In the genomic region with DNA sequence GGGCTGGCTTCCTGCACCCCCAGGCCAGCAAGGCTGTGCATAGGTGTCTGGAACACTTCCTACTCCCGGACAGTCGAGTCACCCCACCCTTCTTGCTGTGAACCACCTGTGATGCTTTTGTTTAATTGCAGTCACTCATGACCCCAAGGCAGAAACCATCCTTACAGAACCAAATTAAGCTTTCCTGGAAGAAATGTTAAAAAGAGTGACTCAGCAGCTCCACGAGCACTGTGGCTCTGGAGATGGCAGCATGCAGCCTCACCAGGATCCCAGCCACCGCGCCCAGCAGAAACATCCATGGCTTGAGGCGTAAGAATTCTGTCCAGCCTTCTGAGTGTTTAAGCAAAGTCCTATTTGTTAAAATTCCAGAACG, we compare ENCODE assay signal across 14 cellular contexts. TPM values are rescaled to one million over a fixed set of nuclear protein-coding genes. Genes with fewer than 3 reads are reported as not detected.
DNase-seq lines count a peak whose midpoint lies in the region; ATAC-seq, FAIRE-seq and TF ChIP-seq lines count a peak whose summit lies in the region.
"Had no signal": no experiment of that assay in that cellular context is flagged by ENCODE, and none has a peak within 500 bp of the region (broad histone marks: within the 10 kb centered on the region; RNA-seq: fewer than 3 reads in every experiment).

No MANE protein-coding gene starts in this region.

- H3K9me3 Mint-ChIP-seq in CD8-positive, alpha-beta T cell = no peaks in the 10 kb centered on the region
- H3K9me3 Mint-ChIP-seq in progenitor cell of endocrine pancreas (ENCODE audit: low read depth) = no peaks in the 10 kb centered on the region

- H3K27me3 ChIP-seq in CD8-positive, alpha-beta T cell (ENCODE audit: insufficient read depth, low read length) = no peaks in the 10 kb centered on the region
- H3K27me3 ChIP-seq in K562 (ENCODE audit: control insufficient read depth in 2 of 2, insufficient read depth in 2 of 2, low read length in 2 of 2) = no peaks in the 10 kb centered on the region
- H3K27me3 ChIP-seq: heart left ventricle had no signal

- H3K4me3 Mint-ChIP-seq in CD8-positive, alpha-beta T cell = peak overlapping the region; percentile 18
- H3K4me3 Mint-ChIP-seq in progenitor cell of endocrine pancreas (ENCODE audit: low read depth) = no peak overlapping the region

- peak overlapping the region; percentile 62 for H3K27ac Mint-ChIP-seq in CD8-positive, alpha-beta T cell
- no peak overlapping the region for H3K27ac Mint-ChIP-seq in progenitor cell of endocrine pancreas

- TF ChIP-seq EP300 in K562 (IDR thresholded peaks at IDR 0.05; ENCODE audit: low read length) = no peak

- no peaks in the 10 kb centered on the region for H3K9me3 ChIP-seq in CD8-positive, alpha-beta T cell (ENCODE audit: low read length)
- no peaks in the 10 kb centered on the region for H3K9me3 ChIP-seq in K562 (replicated peaks; ENCODE audit: control insufficient read depth, insufficient read depth, low read depth, low read length)
- H3K9me3 ChIP-seq: heart left ventricle had no signal

- no peak for TF ChIP-seq RAD21 in K562 (CRISPR knock-in tag; conservative IDR thresholded peaks at IDR 0.05 in 1 of 2, IDR thresholded peaks at IDR 0.05 in 1 of 2)

- no peak overlapping the region for H3K4me3 ChIP-seq in CD8-positive, alpha-beta T cell (ENCODE audit: low read depth, low read length)
- no peak overlapping the region for H3K4me3 ChIP-seq in K562
- H3K4me3 ChIP-seq: coronary artery, heart left ventricle had no signal

- peaks cover 10% of the 10 kb centered on the region for H3K9me1 ChIP-seq in K562 (ENCODE audit: control insufficient read depth, insufficient read depth, low read length)

- H3K79me2 ChIP-seq in K562 (ENCODE audit: control insufficient read depth, insufficient read depth, low read length) = peaks cover 9% of the 10 kb centered on the region; the same call in 2 of the 3 replicates

- H3K36me3 ChIP-seq in CD8-positive, alpha-beta T cell (ENCODE audit: insufficient read depth, low read length) = peaks cover 21% of the 10 kb centered on the region
- H3K36me3 ChIP-seq in K562 (ENCODE audit: control insufficient read depth, insufficient read depth, low read length) = peaks cover 82% of the 10 kb centered on the region

- 83% methylated on average over 7 of the region's 7 CpGs for WGBS in K562 (ENCODE audit: insufficient coverage, low coverage, missing lambda C conversion rate)

- no peak overlapping the region for H3K4me2 ChIP-seq in K562 (ENCODE audit: insufficient read depth, low read length)

- ATAC-seq in CD8-positive, alpha-beta T cell = no peak
- ATAC-seq in K562 = no peak
- ATAC-seq in HG03159 (IDR thresholded peaks at IDR 0.05; ENCODE audit: unreplicated experiment) = no peak
- ATAC-seq: heart left ventricle had no signal

- BruUV-seq in K562 (replicated peaks; lab: Mats Ljungman, UMichigan) = no TSS peak

- no peak for DNase-seq in CD8-positive, alpha-beta T cell
- peak; percentile 23 for DNase-seq in HT1080 (ENCODE audit: low read depth)
- DNase-seq in K562 (ENCODE audit: extremely low read depth in 1 of 4, low spot score in 3 of 4) = no peak
- DNase-seq in myocyte (ENCODE audit: low read depth) = peak; percentile 66
- DNase-seq in progenitor cell of endocrine pancreas (ENCODE audit: low spot score, unreplicated experiment) = no peak
- no peak for DNase-seq in NCI-H1092 treated with DMSO at 0.1 percent for 48 hours (lab: John Stamatoyannopoulos, UW)
- DNase-seq: activated gamma-delta T cell, GF-D8, NCI-H2029 treated with DMSO at 0.1 percent for 48 hours had no signal

- H2AFZ ChIP-seq in K562 (ENCODE audit: low read depth, low read length) = no peak overlapping the region

- H3K27me3 Mint-ChIP-seq in CD8-positive, alpha-beta T cell (ENCODE audit: low read depth) = no peaks in the 10 kb centered on the region
- H3K27me3 Mint-ChIP-seq in progenitor cell of endocrine pancreas = no peaks in the 10 kb centered on the region

- intact Hi-C loops in CD8-positive, alpha-beta T cell (cut with DNase I, micrococcal nuclease) = loop anchor here (5.0 to 10.0 kb wide), 2 partner anchors 123 to 321 kb away; a partner anchor contains a TSS
- intact Hi-C loops in K562 (cut with micrococcal nuclease) = loop anchor here (5.0 kb wide), 1 partner anchor 313 kb away; no protein-coding TSS in a partner anchor

- H3K27ac ChIP-seq in CD8-positive, alpha-beta T cell (ENCODE audit: low read depth, low read length) = no peak overlapping the region
- no peak overlapping the region; the same call in 2 of the 3 replicates for H3K27ac ChIP-seq in K562 (ENCODE audit: extremely low read depth, low read depth, low read length)
- H3K27ac ChIP-seq: coronary artery, HL-60 had no signal

- FAIRE-seq in K562 (lab: Jason Lieb, UNC) = no peak

- H3K4me1 Mint-ChIP-seq in CD8-positive, alpha-beta T cell (ENCODE audit: low read depth) = peaks cover 75% of the 10 kb centered on the region
- H3K4me1 Mint-ChIP-seq in progenitor cell of endocrine pancreas (ENCODE audit: low read depth) = peaks cover 3% of the 10 kb centered on the region

- POLR2A ChIA-PET in CD8-positive, alpha-beta T cell (lab: Charles Lee) = interaction anchor here (0.9 to 1.6 kb wide), 5 partner anchors 9 to 106 kb away, joined by 3 to 9 read pairs (median 4); no protein-coding TSS in a partner anchor
- POLR2A ChIA-PET in K562 (lab: Yijun Ruan, JAX) = interaction anchor here (1.0 kb wide), 2 partner anchors 19 to 197 kb away, joined by 3 read pairs; no protein-coding TSS in a partner anchor

- peaks cover 35% of the 10 kb centered on the region for H3K36me3 Mint-ChIP-seq in CD8-positive, alpha-beta T cell
- H3K36me3 Mint-ChIP-seq in progenitor cell of endocrine pancreas (ENCODE audit: insufficient read depth) = peaks cover 14% of the 10 kb centered on the region

- no peak for TF ChIP-seq POLR2A in K562 (conservative IDR thresholded peaks at IDR 0.05)

- H4K20me1 ChIP-seq in K562 (replicated peaks; ENCODE audit: control insufficient read depth, insufficient read depth, low read length) = peaks cover 14% of the 10 kb centered on the region; the same call in 1 of the 2 replicates

- peaks cover 69% of the 10 kb centered on the region for H3K4me1 ChIP-seq in CD8-positive, alpha-beta T cell (ENCODE audit: insufficient read depth, low read length)
- peaks cover 5 to 20% of the 10 kb centered on the region in 2 experiments for H3K4me1 ChIP-seq in K562 (replicated peaks in 1 of 2; ENCODE audit: control insufficient read depth in 2 of 2, insufficient read depth in 2 of 2, low read length in 2 of 2)

- CTCF ChIA-PET in CD8-positive, alpha-beta T cell (lab: Charles Lee) = interaction anchor here (1.1 to 12.5 kb wide), 6 partner anchors 11 to 187 kb away, joined by 3 to 264 read pairs (median 8); a partner anchor contains a TSS
- CTCF ChIA-PET in K562 (lab: Yijun Ruan, JAX; ENCODE audit: low intra/inter-chr PET ratio) = interaction anchor here (2.3 kb wide), 1 partner anchor 183 kb away, joined by 25 read pairs; a partner anchor contains a TSS

- peak overlapping the region in 1 of 2 experiments; percentile 11; a peak in 2 of 4 replicates for H3K9ac ChIP-seq in K562 (ENCODE audit: insufficient read depth in 1 of 2, low read depth in 2 of 2, low read length in 2 of 2)

- in situ Hi-C loops in K562 (cut with MboI) = loop anchor here (5.0 to 10.0 kb wide), 2 partner anchors 171 to 753 kb away; no protein-coding TSS in a partner anchor

- no peak for TF ChIP-seq CTCF in CD8-positive, alpha-beta T cell (IDR thresholded peaks at IDR 0.05)
- no peak for TF ChIP-seq CTCF in K562 (IDR thresholded peaks at IDR 0.05 in 2 of 3, conservative IDR thresholded peaks at IDR 0.05 in 1 of 3; ENCODE audit: insufficient read depth in 2 of 3, low read depth in 1 of 3, low read length in 3 of 3)
- TF ChIP-seq CTCF in progenitor cell of endocrine pancreas (IDR thresholded peaks at IDR 0.05; ENCODE audit: unreplicated experiment) = no peak

RNA-seq across cellular contexts. Expression of a gene that starts 28.8 kb away (rescaled TPM):
- total RNA-seq in CD8-positive, alpha-beta T cell = 10 to 100 TPM; 11.0 to 13.8 TPM
- total RNA-seq in HT1080 (2014; rRNA removed; shearing (Covaris generic)) = 43.6 and 47.0 TPM in 2 replicates
- 32.5 and 34.8 TPM in 2 replicates for polyA plus RNA-seq in HT1080 (2015; cell fraction: cytosol; rRNA removed)
- 18.7 and 22.7 TPM in 2 replicates for polyA plus RNA-seq in HT1080 (2015; cell fraction: nucleus; rRNA removed)
- total RNA-seq in K562 (2011; cell fraction: chromatin; rRNA removed; ENCODE audit: low replicate concordance) = 76.1 and 128 TPM in 2 replicates
- 57.5 and 65.0 TPM in 2 replicates for total RNA-seq in K562 (2011; cell fraction: nucleolus; rRNA removed)
- 47.6 and 53.5 TPM in 2 replicates for total RNA-seq in K562 (2011; cell fraction: nucleoplasm; rRNA removed)
- total RNA-seq in K562 (2014; rRNA removed) (40.9 and 49.6 TPM in 2 replicates), K562 (2014; rRNA removed; fragmentation: Illumina TruSeq; extraction: Trizol) (30.7 and 32.7 TPM in 2 replicates), K562 (2015; rRNA removed; fragmentation: Illumina TruSeq; extraction: Trizol) (32.5 and 33.2 TPM in 2 replicates), K562 (2021) (37.3 and 41.3 TPM in 2 replicates), myocyte (42.9 and 43.1 TPM in 2 replicates), progenitor cell of endocrine pancreas (38.8 and 39.6 TPM in 2 replicates)
- polyA plus RNA-seq in K562 (2011; rRNA removed) (32.1 and 36.8 TPM in 2 replicates), K562 (2014; fragmentation: Illumina TruSeq; extraction: Trizol) (32.6 and 36.8 TPM in 2 replicates), K562 (2014; fragmentation: Nextera tagmentation; extraction: Ambion mirVana) (1 to 10 TPM; 2.5 to 4.4 TPM), K562 (2014; rRNA removed) (24.9 and 33.0 TPM in 2 replicates)
- polyA plus RNA-seq in K562 (2011; cell fraction: cytosol; rRNA removed) = 38.5 and 42.9 TPM in 2 replicates
- 32.8 and 52.6 TPM in 2 replicates for polyA plus RNA-seq in K562 (2011; cell fraction: nucleus; rRNA removed)
- polyA plus RNA-seq in K562 (2012) = 28.7 and 32.4 TPM in 2 replicates
- 33.3 and 35.8 TPM in 2 replicates for polyA minus RNA-seq in K562 (2011; rRNA and poly(A)+ RNA removed)
- polyA minus RNA-seq in K562 (2011; cell fraction: cytosol; rRNA and poly(A)+ RNA removed) = 21.2 TPM in 2 replicates
- 38.6 and 53.3 TPM in 2 replicates for polyA minus RNA-seq in K562 (2011; cell fraction: nucleus; rRNA and poly(A)+ RNA removed)
- polyA plus RNA-seq in myocyte (2012) = 39.9 TPM

RNA-seq across cellular contexts. Expression of a gene that starts 28.9 kb away (rescaled TPM):
- 1 to 10 TPM; 7.4 to 9.5 TPM for total RNA-seq in CD8-positive, alpha-beta T cell
- 37.7 and 47.6 TPM in 2 replicates for total RNA-seq in HT1080 (2014; rRNA removed; shearing (Covaris generic))
- polyA plus RNA-seq in HT1080 (2015; cell fraction: cytosol; rRNA removed) = 19.7 and 20.4 TPM in 2 replicates
- 26.3 and 31.5 TPM in 2 replicates for polyA plus RNA-seq in HT1080 (2015; cell fraction: nucleus; rRNA removed)
- total RNA-seq in K562 (2011; cell fraction: chromatin; rRNA removed; ENCODE audit: low replicate concordance) = 49.8 and 198 TPM in 2 replicates
- 191 and 200 TPM in 2 replicates for total RNA-seq in K562 (2011; cell fraction: nucleolus; rRNA removed)
- total RNA-seq in K562 (2011; cell fraction: nucleoplasm; rRNA removed) = 67.6 and 91.5 TPM in 2 replicates
- total RNA-seq in K562 (2014; rRNA removed) (39.6 and 52.8 TPM in 2 replicates), K562 (2014; rRNA removed; fragmentation: Illumina TruSeq; extraction: Trizol) (19.5 and 20.3 TPM in 2 replicates), K562 (2015; rRNA removed; fragmentation: Illumina TruSeq; extraction: Trizol) (30.3 and 33.9 TPM in 2 replicates), K562 (2021) (41.7 and 42.6 TPM in 2 replicates), myocyte (25.4 and 40.2 TPM in 2 replicates), progenitor cell of endocrine pancreas (20.7 and 26.4 TPM in 2 replicates)
- polyA plus RNA-seq in K562 (2011; rRNA removed) (23.4 and 29.2 TPM in 2 replicates), K562 (2014; fragmentation: Illumina TruSeq; extraction: Trizol) (22.0 and 26.6 TPM in 2 replicates), K562 (2014; fragmentation: Nextera tagmentation; extraction: Ambion mirVana) (1 to 10 TPM; 1.4 to 3.0 TPM), K562 (2014; rRNA removed) (31.7 and 34.7 TPM in 2 replicates)
- polyA plus RNA-seq in K562 (2011; cell fraction: cytosol; rRNA removed) = 30.5 and 75.3 TPM in 2 replicates
- polyA plus RNA-seq in K562 (2011; cell fraction: nucleus; rRNA removed) = 80.7 and 138 TPM in 2 replicates
- 22.6 and 23.5 TPM in 2 replicates for polyA plus RNA-seq in K562 (2012)
- polyA minus RNA-seq in K562 (2011; rRNA and poly(A)+ RNA removed) = 26.8 and 39.5 TPM in 2 replicates
- polyA minus RNA-seq in K562 (2011; cell fraction: cytosol; rRNA and poly(A)+ RNA removed) = 16.2 and 28.8 TPM in 2 replicates
- 148 and 159 TPM in 2 replicates for polyA minus RNA-seq in K562 (2011; cell fraction: nucleus; rRNA and poly(A)+ RNA removed)
- polyA plus RNA-seq in myocyte (2012) = 25.1 TPM

RNA-seq across cellular contexts. Expression of a gene that starts 51.5 kb away (rescaled TPM):
- not detected for total RNA-seq in CD8-positive, alpha-beta T cell
- total RNA-seq in HT1080 (2014; rRNA removed; shearing (Covaris generic)) = not detected in 2 replicates
- not detected in 2 replicates for polyA plus RNA-seq in HT1080 (2015; cell fraction: cytosol; rRNA removed)
- not detected in 2 replicates for polyA plus RNA-seq in HT1080 (2015; cell fraction: nucleus; rRNA removed)
- 0.23 TPM in 1 of 2 replicates, not detected in the other for total RNA-seq in K562 (2011; cell fraction: chromatin; rRNA removed; ENCODE audit: low replicate concordance)
- total RNA-seq in K562 (2011; cell fraction: nucleolus; rRNA removed) = 0.33 TPM in 1 of 2 replicates, not detected in the other
- total RNA-seq in K562 (2011; cell fraction: nucleoplasm; rRNA removed) = 0.44 TPM in 1 of 2 replicates, not detected in the other
- total RNA-seq in K562 (2014; rRNA removed) (not detected in 2 replicates), K562 (2014; rRNA removed; fragmentation: Illumina TruSeq; extraction: Trizol) (not detected in 2 replicates), K562 (2015; rRNA removed; fragmentation: Illumina TruSeq; extraction: Trizol) (0.14 TPM in 1 of 2 replicates, not detected in the other), K562 (2021) (not detected in 2 replicates), myocyte (not detected in 2 replicates), progenitor cell of endocrine pancreas (not detected in 2 replicates)
- polyA plus RNA-seq in K562 (2011; rRNA removed) (0.15 TPM in 1 of 2 replicates, not detected in the other), K562 (2014; fragmentation: Illumina TruSeq; extraction: Trizol) (0.09 TPM in 1 of 2 replicates, not detected in the other), K562 (2014; fragmentation: Nextera tagmentation; extraction: Ambion mirVana) (not detected), K562 (2014; rRNA removed) (not detected in 2 replicates)
- 0.10 and 0.25 TPM in 2 replicates for polyA plus RNA-seq in K562 (2011; cell fraction: cytosol; rRNA removed)
- 0.13 and 0.17 TPM in 2 replicates for polyA plus RNA-seq in K562 (2011; cell fraction: nucleus; rRNA removed)
- polyA plus RNA-seq in K562 (2012) = 0.05 and 0.72 TPM in 2 replicates
- polyA minus RNA-seq in K562 (2011; rRNA and poly(A)+ RNA removed) = 0.21 TPM in 1 of 2 replicates, not detected in the other
- polyA minus RNA-seq in K562 (2011; cell fraction: cytosol; rRNA and poly(A)+ RNA removed) = not detected in 2 replicates
- polyA minus RNA-seq in K562 (2011; cell fraction: nucleus; rRNA and poly(A)+ RNA removed) = not detected in 2 replicates
- not detected for polyA plus RNA-seq in myocyte (2012)
- total RNA-seq: heart left ventricle, mononuclear cell had no signal
- polyA plus RNA-seq: heart left ventricle had no signal

Comparison
In these comparisons a context has a peak if more than half of its experiments do, and no peak if none do; other contexts are left out.
1. DNase-seq: peak in HT1080 (single experiment) and myocyte (single experiment); none in CD8-positive, alpha-beta T cell (0 of 7), K562 (0 of 4), progenitor cell of endocrine pancreas (single experiment) and NCI-H1092 treated with DMSO at 0.1 percent for 48 hours (single experiment).